ENCODE assay signal across 1 cellular context in genomic region chr10:133230387-133231195, GRCh38.
TF ChIP-seq lines count a peak whose summit lies in the region.

No MANE protein-coding gene starts in this region.

TF ChIP-seq in HEK293T, 16 proteins besides CTCF, POLR2A, EP300 and RAD21 (continued from another document):
- TF ChIP-seq, protein P1, sequence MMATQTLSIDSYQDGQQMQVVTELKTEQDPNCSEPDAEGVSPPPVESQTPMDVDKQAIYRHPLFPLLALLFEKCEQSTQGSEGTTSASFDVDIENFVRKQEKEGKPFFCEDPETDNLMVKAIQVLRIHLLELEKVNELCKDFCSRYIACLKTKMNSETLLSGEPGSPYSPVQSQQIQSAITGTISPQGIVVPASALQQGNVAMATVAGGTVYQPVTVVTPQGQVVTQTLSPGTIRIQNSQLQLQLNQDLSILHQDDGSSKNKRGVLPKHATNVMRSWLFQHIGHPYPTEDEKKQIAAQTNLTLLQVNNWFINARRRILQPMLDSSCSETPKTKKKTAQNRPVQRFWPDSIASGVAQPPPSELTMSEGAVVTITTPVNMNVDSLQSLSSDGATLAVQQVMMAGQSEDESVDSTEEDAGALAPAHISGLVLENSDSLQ (IDR thresholded peaks at IDR 0.05) = no peak
- no peak for TF ChIP-seq LEF1 (IDR thresholded peaks at IDR 0.05; ENCODE audit: borderline replicate concordance)
- TF ChIP-seq BHLHE40 (IDR thresholded peaks at IDR 0.05; ENCODE audit: borderline replicate concordance) = no peak
- no peak for TF ChIP-seq HDGF (IDR thresholded peaks at IDR 0.05; ENCODE audit: borderline replicate concordance)
- no peak for TF ChIP-seq ARNT (IDR thresholded peaks at IDR 0.05)
- no peak for TF ChIP-seq ELF4 (IDR thresholded peaks at IDR 0.05)
- TF ChIP-seq CTBP1 (IDR thresholded peaks at IDR 0.05; ENCODE audit: borderline replicate concordance) = no peak
- no peak for TF ChIP-seq SUZ12 (IDR thresholded peaks at IDR 0.05)
- TF ChIP-seq FOXM1 (IDR thresholded peaks at IDR 0.05; ENCODE audit: borderline replicate concordance) = no peak
- TF ChIP-seq L3MBTL2 (conservative IDR thresholded peaks at IDR 0.05) = no peak
- no peak for TF ChIP-seq SP1 (IDR thresholded peaks at IDR 0.05)
